ENCODE assay signal across 17 cellular contexts in genomic region chr12:124464830-124465229, GRCh38.
DNase-seq lines count a peak whose midpoint lies in the region; ATAC-seq and TF ChIP-seq lines count a peak whose summit lies in the region.
"Had no signal": no experiment of that assay in that cellular context is flagged by ENCODE, and none has a peak within 500 bp of the region (broad histone marks: within the 10 kb centered on the region; RNA-seq: fewer than 3 reads in every experiment).

No MANE protein-coding gene starts in this region.

- H3K27ac ChIP-seq in right atrium auricular region = no peak overlapping the region
- H3K27ac ChIP-seq: body of pancreas, thoracic aorta had no signal

- peak overlapping the region in 3 of 4 donors; percentile 8 to 76 (median 25) for H3K4me3 Mint-ChIP-seq in IgD-negative memory B cell
- H3K4me3 Mint-ChIP-seq in central memory CD8-positive, alpha-beta T cell = peak overlapping the region; percentile 78
- H3K4me3 Mint-ChIP-seq in stimulated activated effector memory CD8-positive, alpha-beta T cell treated with anti-CD3 and anti-CD28 coated beads, Interleukin-12 subunit alpha, Interleukin-12 subunit beta, amount 100 ng/mL, for 72 hours = peak overlapping the region; percentile 76
- H3K4me3 Mint-ChIP-seq: dendritic cell treated with granulocyte-macrophage colony-stimulating factor and Interleukin-4, amounts not matched to agents 40 ng/mL and 50 ng/mL, for 4 days; HFFc6 had no signal

- DNase-seq in Right ventricle myocardium superior (peak; percentile 13), right atrium auricular region (ENCODE audit: low spot score) (no peak), sciatic nerve (ENCODE audit: low spot score) (no peak), EL (no peak), putamen (ENCODE audit: low spot score) (no peak)
- no peak for DNase-seq in central memory CD8-positive, alpha-beta T cell (ENCODE audit: low spot score in 2 of 2)
- DNase-seq in stimulated activated effector memory CD8-positive, alpha-beta T cell treated with anti-CD3 and anti-CD28 coated beads, Interleukin-12 subunit alpha, Interleukin-12 subunit beta, amount 100 ng/mL, for 72 hours (ENCODE audit: low spot score in 2 of 2) = no peak
- DNase-seq: activated CD4-positive, alpha-beta T cell treated with anti-CD3 and anti-CD28 coated beads, Interleukin-2, amount 50 U/mL, for 4 hours; DMS153; HFFc6; NCI-H526; SK-N-SH; stimulated activated CD4-positive, alpha-beta T cell treated with anti-CD3 and anti-CD28 coated beads, Interleukin-2, amount 100 ng/mL, for 48 hours had no signal

- no peaks in the 10 kb centered on the region for H3K27me3 ChIP-seq in right atrium auricular region
- H3K27me3 ChIP-seq: body of pancreas had no signal

- H3K27me3 Mint-ChIP-seq in IgD-negative memory B cell = no peaks in the 10 kb centered on the region
- no peaks in the 10 kb centered on the region for H3K27me3 Mint-ChIP-seq in central memory CD8-positive, alpha-beta T cell

- peaks cover 0 to 2% (median 0%) of the 10 kb centered on the region in 3 donors for H3K9me3 Mint-ChIP-seq in IgD-negative memory B cell
- H3K9me3 Mint-ChIP-seq in central memory CD8-positive, alpha-beta T cell = no peaks in the 10 kb centered on the region
- peaks cover 14% of the 10 kb centered on the region for H3K9me3 Mint-ChIP-seq in stimulated activated effector memory CD8-positive, alpha-beta T cell treated with anti-CD3 and anti-CD28 coated beads, Interleukin-12 subunit alpha, Interleukin-12 subunit beta, amount 100 ng/mL, for 72 hours

- intact Hi-C loops in Right ventricle myocardium superior (cut with DNase I) (no loop called here), sciatic nerve (cut with DNase I) (no loop called here)

- H3K36me3 Mint-ChIP-seq in IgD-negative memory B cell = peaks cover 12% of the 10 kb centered on the region
- peaks cover 13% of the 10 kb centered on the region for H3K36me3 Mint-ChIP-seq in central memory CD8-positive, alpha-beta T cell (ENCODE audit: insufficient read depth)
- H3K36me3 Mint-ChIP-seq in stimulated activated effector memory CD8-positive, alpha-beta T cell treated with anti-CD3 and anti-CD28 coated beads, Interleukin-12 subunit alpha, Interleukin-12 subunit beta, amount 100 ng/mL, for 72 hours = peaks cover 59% of the 10 kb centered on the region

- H3K9me3 ChIP-seq in right atrium auricular region = peaks cover 5% of the 10 kb centered on the region in 2 donors
- H3K9me3 ChIP-seq: body of pancreas, SK-N-SH had no signal

- ATAC-seq in Right ventricle myocardium superior (ENCODE audit: poor library complexity) (no peak), sciatic nerve (no peak)
- no peak for ATAC-seq in central memory CD8-positive, alpha-beta T cell (replicated peaks; ENCODE audit: extremely low read depth, poor library complexity, severe bottlenecking)
- ATAC-seq in stimulated activated effector memory CD8-positive, alpha-beta T cell treated with anti-CD3 and anti-CD28 coated beads, Interleukin-12 subunit alpha, Interleukin-12 subunit beta, amount 100 ng/mL, for 72 hours = no peak
- ATAC-seq: body of pancreas had no signal

- H3K36me3 ChIP-seq in right atrium auricular region = peaks cover 53% of the 10 kb centered on the region

- H3K27ac Mint-ChIP-seq in IgD-negative memory B cell = peak overlapping the region in 1 of 3 donors; percentile 98
- peak overlapping the region; percentile 96 for H3K27ac Mint-ChIP-seq in central memory CD8-positive, alpha-beta T cell (ENCODE audit: low read depth)
- peak overlapping the region; percentile 18 for H3K27ac Mint-ChIP-seq in stimulated activated effector memory CD8-positive, alpha-beta T cell treated with anti-CD3 and anti-CD28 coated beads, Interleukin-12 subunit alpha, Interleukin-12 subunit beta, amount 100 ng/mL, for 72 hours
- H3K27ac Mint-ChIP-seq: dendritic cell treated with granulocyte-macrophage colony-stimulating factor and Interleukin-4, amounts not matched to agents 40 ng/mL and 50 ng/mL, for 4 days; HFFc6 had no signal

- peaks cover 0 to 20% of the 10 kb centered on the region in 2 donors for H3K4me1 ChIP-seq in right atrium auricular region

- TF ChIP-seq CTCF in right atrium auricular region (IDR thresholded peaks at IDR 0.05) = no peak

- no peak overlapping the region for H3K4me3 ChIP-seq in right atrium auricular region
- H3K4me3 ChIP-seq: body of pancreas, thoracic aorta had no signal

- peaks cover 24 to 36% (median 28%) of the 10 kb centered on the region in 3 donors for H3K4me1 Mint-ChIP-seq in IgD-negative memory B cell
- H3K4me1 Mint-ChIP-seq in central memory CD8-positive, alpha-beta T cell = peaks cover 67% of the 10 kb centered on the region
- peaks cover 87% of the 10 kb centered on the region for H3K4me1 Mint-ChIP-seq in stimulated activated effector memory CD8-positive, alpha-beta T cell treated with anti-CD3 and anti-CD28 coated beads, Interleukin-12 subunit alpha, Interleukin-12 subunit beta, amount 100 ng/mL, for 72 hours

Comparison
In these comparisons a context has a peak if more than half of its experiments do, and no peak if none do; other contexts are left out.
1. H3K4me3 Mint-ChIP-seq: peak in every context shown above with its lines; median percentile 78 in central memory CD8-positive, alpha-beta T cell; 76 in stimulated activated effector memory CD8-positive, alpha-beta T cell treated with anti-CD3 and anti-CD28 coated beads, Interleukin-12 subunit alpha, Interleukin-12 subunit beta, amount 100 ng/mL, for 72 hours; 25 in IgD-negative memory B cell.